1 cellular context compared by ENCODE assay signal in the genomic region with DNA sequence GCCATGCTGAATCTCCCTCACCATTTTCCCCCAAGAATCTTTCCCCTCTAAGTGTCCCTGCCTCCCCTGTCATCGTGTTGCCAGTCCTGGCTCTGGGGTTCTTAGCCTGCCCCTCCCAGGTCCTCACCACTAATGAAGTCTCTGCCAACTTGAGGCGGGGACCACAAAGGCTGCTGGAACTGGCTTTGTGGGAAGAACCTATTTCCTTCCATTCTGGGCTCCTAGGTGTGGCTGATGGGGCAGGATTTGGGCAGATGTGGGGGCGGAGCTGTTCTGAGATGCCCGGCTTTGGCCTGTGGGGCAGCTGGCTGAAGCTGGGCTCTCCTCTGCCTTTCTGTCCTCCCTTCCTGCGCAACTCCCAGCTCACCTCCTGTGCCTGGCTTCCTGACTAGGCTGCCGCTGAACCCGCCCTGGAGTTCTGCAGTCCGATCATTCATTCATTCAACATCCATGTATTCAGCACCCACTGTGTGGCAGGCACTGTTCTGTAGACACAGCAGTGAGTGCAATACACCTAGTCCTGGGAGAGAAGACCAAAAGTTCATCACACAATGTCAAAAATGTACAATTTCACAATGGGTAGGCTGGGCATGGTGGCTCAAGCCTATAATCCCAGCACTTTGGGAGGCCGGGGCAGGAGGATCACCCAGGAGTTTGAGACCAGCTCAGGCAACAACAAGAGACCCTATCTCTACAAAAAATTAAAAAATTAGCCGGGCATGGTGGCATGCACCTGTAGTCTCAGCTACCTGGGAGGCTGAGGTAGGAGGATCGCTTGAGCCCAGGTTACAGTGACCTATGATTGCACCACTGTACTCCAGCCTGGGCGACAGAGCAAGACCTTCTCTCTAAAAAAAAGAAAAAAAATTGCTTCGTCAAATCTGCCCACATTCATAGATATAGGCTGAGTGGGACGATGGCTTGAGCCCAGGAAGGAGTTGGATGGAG.
TF ChIP-seq lines count a peak whose summit lies in the region.

No MANE protein-coding gene starts in this region.

TF ChIP-seq in H1, 55 proteins besides CTCF, POLR2A, EP300 and RAD21:
- TF ChIP-seq TAF7 (optimal IDR thresholded peaks at IDR 0.05; ENCODE audit: borderline replicate concordance, low read depth, low read length) (no peak), PHF8 (conservative IDR thresholded peaks at IDR 0.05; ENCODE audit: low read depth, low read length) (no peak)
